ENCODE assay signal across 21 cellular contexts in the genomic region with DNA sequence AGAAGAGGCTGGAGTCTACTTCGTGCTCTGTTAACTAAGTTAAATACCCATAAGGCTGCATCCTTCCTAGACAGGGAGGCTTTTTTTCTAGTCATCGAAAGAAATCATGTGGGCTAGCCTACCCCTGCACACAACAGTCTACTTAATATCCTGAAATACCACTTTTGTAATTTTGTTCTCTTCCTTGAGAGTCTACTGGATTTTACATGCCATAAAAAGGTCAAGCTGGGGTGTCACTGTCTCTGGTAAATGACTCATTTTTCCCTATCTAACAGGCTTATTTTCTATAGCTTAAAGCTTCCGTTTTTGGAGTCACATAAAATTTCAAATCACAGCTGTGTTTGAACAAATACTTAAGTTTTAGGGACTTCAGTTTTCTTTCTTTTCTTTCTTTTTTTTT.
"Had no signal": no experiment of that assay in that cellular context is flagged by ENCODE, and none has a peak within 500 bp of the region (broad histone marks: within the 10 kb centered on the region; RNA-seq: fewer than 3 reads in every experiment).

No MANE protein-coding gene starts in this region.

- H3K27me3 ChIP-seq: cardiac muscle cell, dorsolateral prefrontal cortex, hepatocyte, tibial artery had no signal

- FAIRE-seq: astrocyte, kidney, TTC549, urothelium cell line had no signal

- H3K27ac Mint-ChIP-seq: activated T-cell treated with anti-CD3 and anti-CD28 coated beads, Interleukin-2, amount 50 U/mL, for 72 hours; endodermal cell; WTC11 had no signal

- H3K9me3 Mint-ChIP-seq: activated T-cell treated with anti-CD3 and anti-CD28 coated beads, Interleukin-2, amount 50 U/mL, for 72 hours had no signal

- ATAC-seq: activated T-cell treated with anti-CD3 and anti-CD28 coated beads, Interleukin-2, amount 50 U/mL, for 72 hours; left ventricle myocardium superior; right cardiac atrium; WTC11 had no signal

- DNase-seq: activated CD4-positive, alpha-beta T cell treated with anti-CD3 and anti-CD28 coated beads for 48 hours; activated CD8-positive, alpha-beta memory T cell treated with anti-CD3 and anti-CD28 coated beads, Interleukin-2, amount 50 U/mL, for 48 hours; activated T-cell treated with anti-CD3 and anti-CD28 coated beads, Interleukin-2, amount 50 U/mL, for 72 hours; dorsolateral prefrontal cortex; endodermal cell; erythroblast; kidney; left ventricle myocardium superior; right cardiac atrium; stimulated activated CD4-positive, alpha-beta T cell treated with anti-CD3 and anti-CD28 coated beads, Interleukin-4, amount 100 ng/mL, for 24 hours; stimulated activated naive CD4-positive, alpha-beta T cell; T-helper 2 cell; tibial artery had no signal

- H3K4me3 ChIP-seq: cardiac muscle cell, dorsolateral prefrontal cortex, hepatocyte, prostate gland, skin epidermis, tibial artery had no signal

- H3K9me3 ChIP-seq: prostate gland, tibial artery had no signal

- H3K4me2 ChIP-seq: hepatocyte had no signal

- H3K27ac ChIP-seq: cardiac muscle cell, dorsolateral prefrontal cortex, hepatocyte, prostate gland, skin epidermis, tibial artery had no signal

- H2AFZ ChIP-seq: hepatocyte had no signal

- H3K79me2 ChIP-seq: hepatocyte had no signal

- H3K4me1 ChIP-seq: prostate gland had no signal

- H3K4me3 Mint-ChIP-seq: activated T-cell treated with anti-CD3 and anti-CD28 coated beads, Interleukin-2, amount 50 U/mL, for 72 hours; endodermal cell; WTC11 had no signal

- H3K36me3 ChIP-seq: cardiac muscle cell, prostate gland, tibial artery had no signal
